Comparison of ENCODE assay signal across 24 cellular contexts in the genomic region with DNA sequence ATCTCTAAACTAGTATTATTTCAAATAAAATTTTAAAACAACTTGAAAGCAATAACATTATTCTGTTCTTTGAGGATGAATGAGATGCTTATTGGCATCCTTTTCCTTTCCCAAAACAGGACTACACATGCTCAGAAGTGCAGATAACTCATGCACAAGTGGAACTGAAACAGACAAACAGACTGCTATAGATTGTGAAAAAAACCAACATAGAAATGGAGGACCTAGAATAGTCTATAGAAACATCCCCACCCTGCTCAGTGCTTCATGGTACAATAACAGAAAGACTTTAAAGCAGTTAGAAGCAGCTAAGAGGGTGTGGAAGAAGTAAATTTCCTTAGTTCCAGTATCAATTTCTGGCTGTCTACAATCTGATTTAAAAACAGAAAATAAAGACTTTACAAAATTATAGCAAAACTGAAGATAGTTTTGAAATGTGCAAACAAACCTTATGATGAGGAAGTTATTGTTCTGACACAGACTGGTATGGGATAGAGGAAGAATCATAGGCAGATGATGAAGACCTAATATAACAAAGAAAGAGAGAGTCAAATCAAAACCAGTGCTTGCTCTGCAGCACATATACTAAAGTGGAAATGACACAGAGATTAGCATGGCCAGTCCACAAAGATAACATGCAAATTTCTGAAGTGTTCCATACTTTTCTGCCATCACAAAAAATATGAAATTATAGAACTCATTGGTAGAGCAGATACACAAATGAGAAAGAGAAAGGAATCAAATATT.
"Had no signal": no experiment of that assay in that cellular context is flagged by ENCODE, and none has a peak within 500 bp of the region (broad histone marks: within the 10 kb centered on the region; RNA-seq: fewer than 3 reads in every experiment).

No MANE protein-coding gene starts in this region.

- H3K4me3 ChIP-seq: ascending aorta, cardiac muscle cell, colonic mucosa, Peyer's patch, SJSA1 had no signal

- ATAC-seq: activated CD8-positive, alpha-beta T cell treated with anti-CD3 and anti-CD28 coated beads, Interleukin-2, amount 10 ng/mL, durations not matched to agents 7 days and 5 days; PC-3 had no signal

- H3K27ac ChIP-seq: ascending aorta, cardiac muscle cell, colonic mucosa, Peyer's patch, SJSA1 had no signal

- DNase-seq: activated CD4-positive, alpha-beta T cell treated with anti-CD3 and anti-CD28 coated beads, Interleukin-2, amount 10 ng/mL, durations not matched to agents 24 days and 14 days; activated CD4-positive, alpha-beta T cell treated with anti-CD3 and anti-CD28 coated beads, Interleukin-2, amount 50 U/mL, for 48 hours; activated CD8-positive, alpha-beta T cell treated with anti-CD3 and anti-CD28 coated beads, Interleukin-2, amount 10 ng/mL, durations not matched to agents 7 days and 5 days; activated gamma-delta T cell; activated naive CD4-positive, alpha-beta T cell treated with Interleukin-2 at 50 U/mL for 16 hours; activated naive CD8-positive, alpha-beta T cell treated with anti-CD3 and anti-CD28 coated beads, Interleukin-2, amount 10 ng/mL, durations not matched to agents 7 days and 5 days; activated T-cell treated with anti-CD3 and anti-CD28 coated beads, Interleukin-2, amount 50 U/mL, for 24 hours; amygdala; colonic mucosa; NCI-H1105; NCI-H1417 treated with DMSO at 0.1 percent for 48 hours; NCI-H187 treated with DMSO at 0.1 percent for 48 hours; NCI-H2081; NCI-H345; NCI-H524 treated with DMSO at 0.1 percent for 48 hours; NK-92 treated with Interleukin-12 subunit alpha and Interleukin-12 subunit beta, amount 100 ng/mL, for 24 hours; PC-3; Peyer's patch; RPMI8226; SHP77 treated with DMSO at 0.1 percent for 48 hours; SK-N-SH had no signal
